In genomic region chr10:62726142-62726541, GRCh38 we compare ENCODE assay signal across 10 cellular contexts.
DNase-seq lines count a peak whose midpoint lies in the region; ATAC-seq and TF ChIP-seq lines count a peak whose summit lies in the region.
"Had no signal": no experiment of that assay in that cellular context is flagged by ENCODE, and none has a peak within 500 bp of the region (broad histone marks: within the 10 kb centered on the region; RNA-seq: fewer than 3 reads in every experiment).

No MANE protein-coding gene starts in this region.

- no peaks in the 10 kb centered on the region for H3K27me3 ChIP-seq in upper lobe of right lung

- H3K4me1 Mint-ChIP-seq in activated CD4-positive, alpha-beta T cell treated with anti-CD3 and anti-CD28 coated beads, Interleukin-2, amount 10 ng/mL, durations not matched to agents 24 days and 14 days, result peaks cover 51% of the 10 kb centered on the region
- H3K4me1 Mint-ChIP-seq: brain had no signal

- intact Hi-C loops in activated CD4-positive, alpha-beta T cell treated with anti-CD3 and anti-CD28 coated beads, Interleukin-2, amount 10 ng/mL, durations not matched to agents 24 days and 14 days (cut with micrococcal nuclease), result loop anchor here (1.0 to 5.0 kb wide), 7 partner anchors 9 to 199 kb away; no protein-coding TSS in a partner anchor
- intact Hi-C loops in upper lobe of right lung (cut with DNase I), result no loop called here
- intact Hi-C loops in left ventricle myocardium superior (cut with micrococcal nuclease), result no loop called here

- H3K27me3 Mint-ChIP-seq in activated CD4-positive, alpha-beta T cell treated with anti-CD3 and anti-CD28 coated beads, Interleukin-2, amount 10 ng/mL, durations not matched to agents 24 days and 14 days, result peaks cover 1% of the 10 kb centered on the region
- H3K27me3 Mint-ChIP-seq: brain had no signal

- peaks cover 5% of the 10 kb centered on the region for H3K9me3 Mint-ChIP-seq in activated CD4-positive, alpha-beta T cell treated with anti-CD3 and anti-CD28 coated beads, Interleukin-2, amount 10 ng/mL, durations not matched to agents 24 days and 14 days
- H3K9me3 Mint-ChIP-seq: brain had no signal

- DNase-seq in activated CD4-positive, alpha-beta T cell treated with anti-CD3 and anti-CD28 coated beads, Interleukin-2, amount 10 ng/mL, durations not matched to agents 24 days and 14 days, result peak; percentile 68
- peak; percentile 48 to 55 for DNase-seq in stimulated activated CD4-positive, alpha-beta T cell treated with anti-CD3 and anti-CD28 coated beads, Interleukin-2, amount 100 ng/mL, for 48 hours
- DNase-seq in upper lobe of right lung (no peak), NCI-H146 treated with DMSO at 0.1 percent for 48 hours (lab: John Stamatoyannopoulos, UW; ENCODE audit: unreplicated experiment) (no peak), left ventricle myocardium superior (no peak), OCI-M2 (lab: John Stamatoyannopoulos, UW; ENCODE audit: unreplicated experiment) (no peak)
- DNase-seq: NCI-H526 treated with DMSO at 0.1 percent for 48 hours had no signal

- peak overlapping the region; percentile 76 for H3K27ac Mint-ChIP-seq in activated CD4-positive, alpha-beta T cell treated with anti-CD3 and anti-CD28 coated beads, Interleukin-2, amount 10 ng/mL, durations not matched to agents 24 days and 14 days
- H3K27ac Mint-ChIP-seq: brain had no signal

- H3K27ac ChIP-seq in upper lobe of right lung, result no peak overlapping the region

- TF ChIP-seq CTCF in upper lobe of right lung (IDR thresholded peaks at IDR 0.05), result no peak

- H3K36me3 ChIP-seq in upper lobe of right lung, result no peaks in the 10 kb centered on the region

- H3K36me3 Mint-ChIP-seq in activated CD4-positive, alpha-beta T cell treated with anti-CD3 and anti-CD28 coated beads, Interleukin-2, amount 10 ng/mL, durations not matched to agents 24 days and 14 days (ENCODE audit: low read depth), result peaks cover 1% of the 10 kb centered on the region
- H3K36me3 Mint-ChIP-seq: brain had no signal

- ATAC-seq in GM18873 (IDR thresholded peaks at IDR 0.05; ENCODE audit: low FRiP score, unreplicated experiment) (peak; percentile 88), HG02623 (IDR thresholded peaks at IDR 0.05; ENCODE audit: unreplicated experiment) (peak; percentile 94), upper lobe of right lung (no peak), left ventricle myocardium superior (no peak)

- H3K4me3 ChIP-seq in upper lobe of right lung, result no peak overlapping the region

- peak overlapping the region; percentile 20 for H3K4me3 Mint-ChIP-seq in activated CD4-positive, alpha-beta T cell treated with anti-CD3 and anti-CD28 coated beads, Interleukin-2, amount 10 ng/mL, durations not matched to agents 24 days and 14 days
- H3K4me3 Mint-ChIP-seq: brain had no signal

- no peaks in the 10 kb centered on the region for H3K9me3 ChIP-seq in upper lobe of right lung

- peaks cover 3% of the 10 kb centered on the region for H3K4me1 ChIP-seq in upper lobe of right lung

Comparison
In these comparisons a context has a peak if more than half of its experiments do, and no peak if none do; other contexts are left out.
1. ATAC-seq: peak in GM18873 (single experiment) and HG02623 (single experiment); none in upper lobe of right lung (single experiment) and left ventricle myocardium superior (single experiment).
2. DNase-seq: peak in activated CD4-positive, alpha-beta T cell treated with anti-CD3 and anti-CD28 coated beads, Interleukin-2, amount 10 ng/mL, durations not matched to agents 24 days and 14 days (single experiment) and stimulated activated CD4-positive, alpha-beta T cell treated with anti-CD3 and anti-CD28 coated beads, Interleukin-2, amount 100 ng/mL, for 48 hours (2 of 2); none in upper lobe of right lung (single experiment), NCI-H146 treated with DMSO at 0.1 percent for 48 hours (single experiment), left ventricle myocardium superior (single experiment) and OCI-M2 (single experiment).